Comparison of ENCODE assay signal across 11 cellular contexts in genomic region chr6:148358196-148358785, GRCh38. TPM values are rescaled to one million over a fixed set of nuclear protein-coding genes. Genes with fewer than 3 reads are reported as not detected.
DNase-seq lines count a peak whose midpoint lies in the region; TF ChIP-seq lines count a peak whose summit lies in the region.
"Had no signal": no experiment of that assay in that cellular context is flagged by ENCODE, and none has a peak within 500 bp of the region (broad histone marks: within the 10 kb centered on the region; RNA-seq: fewer than 3 reads in every experiment).

No MANE protein-coding gene starts in this region.

- H3K27ac ChIP-seq in neuronal stem cell (replicated peaks; ENCODE audit: low read length) (no peak overlapping the region), smooth muscle cell (ENCODE audit: low read depth) (no peak overlapping the region)
- H3K27ac ChIP-seq: BLaER1, brain microvascular endothelial cell had no signal

- peak overlapping the region; percentile 52 for H3K18ac ChIP-seq in neuronal stem cell (ENCODE audit: low read length)

- H3K9ac ChIP-seq in neuronal stem cell (ENCODE audit: low read depth, low read length, poor library complexity), result no peak overlapping the region
- H3K9ac ChIP-seq in smooth muscle cell (ENCODE audit: low read depth), result no peak overlapping the region
- H3K9ac ChIP-seq: BLaER1 had no signal

- DNase-seq in AG20443 (ENCODE audit: low spot score) (peak; percentile 76), SIG-M5 treated with dmso at 0.1 percent for 504 hours (lab: John Stamatoyannopoulos, UW; ENCODE audit: unreplicated experiment) (peak; percentile 82), fibroblast of gingiva (ENCODE audit: low read depth) (peak; percentile 88), neuronal stem cell (ENCODE audit: low spot score) (no peak), NCI-H1417 treated with DMSO at 0.1 percent for 48 hours (lab: John Stamatoyannopoulos, UW) (no peak), smooth muscle cell (lab: John Stamatoyannopoulos, UW; ENCODE audit: unreplicated experiment) (no peak), NCI-H128 (lab: John Stamatoyannopoulos, UW; ENCODE audit: unreplicated experiment) (no peak)
- no peak for DNase-seq in stimulated activated naive CD4-positive, alpha-beta T cell (lab: John Stamatoyannopoulos, UW)
- DNase-seq: brain microvascular endothelial cell, NCI-H446 had no signal

- no peak overlapping the region for H2BK5ac ChIP-seq in neuronal stem cell (ENCODE audit: low read length)

- H2AFZ ChIP-seq in neuronal stem cell (ENCODE audit: low read length), result no peak overlapping the region
- no peak overlapping the region for H2AFZ ChIP-seq in smooth muscle cell (ENCODE audit: low read depth)

- TF ChIP-seq CTCF in smooth muscle cell (IDR thresholded peaks at IDR 0.05; ENCODE audit: borderline replicate concordance, insufficient read depth, poor library complexity, severe bottlenecking), result no peak

- no peak overlapping the region for H3K4me3 ChIP-seq in neuronal stem cell (ENCODE audit: low read length in 2 of 2)
- H3K4me3 ChIP-seq in smooth muscle cell, result no peak overlapping the region
- H3K4me3 ChIP-seq: BLaER1 had no signal

- peaks cover 5 to 11% of the 10 kb centered on the region in 2 donors for H3K4me1 ChIP-seq in neuronal stem cell (ENCODE audit: control insufficient read depth in 2 of 2, insufficient read depth in 1 of 2, low read depth in 1 of 2, low read length in 2 of 2)
- no peaks in the 10 kb centered on the region for H3K4me1 ChIP-seq in smooth muscle cell (ENCODE audit: low read depth)

- H4K91ac ChIP-seq in neuronal stem cell (ENCODE audit: low read depth, low read length, poor library complexity), result no peak overlapping the region

- no peak overlapping the region for H3K4me2 ChIP-seq in neuronal stem cell (ENCODE audit: insufficient read depth, low read length, poor library complexity, severe bottlenecking)
- H3K4me2 ChIP-seq in smooth muscle cell, result no peak overlapping the region
- H3K4me2 ChIP-seq: BLaER1 had no signal

- H3K9me3 ChIP-seq in neuronal stem cell (replicated peaks in 1 of 2; ENCODE audit: control insufficient read depth in 2 of 2, insufficient read depth in 1 of 2, low read depth in 1 of 2, low read length in 2 of 2) (peaks cover 0 to 3% of the 10 kb centered on the region in 2 donors), smooth muscle cell (replicated peaks; ENCODE audit: low read depth) (no peaks in the 10 kb centered on the region)
- H3K9me3 ChIP-seq: BLaER1 had no signal

- peaks cover 13% of the 10 kb centered on the region for H3K79me2 ChIP-seq in smooth muscle cell (ENCODE audit: low read depth)

- no peaks in the 10 kb centered on the region for H3K27me3 ChIP-seq in neuronal stem cell (ENCODE audit: control insufficient read depth in 3 of 3, insufficient read depth in 3 of 3, low read depth in 1 of 3, low read length in 3 of 3)
- H3K27me3 ChIP-seq in smooth muscle cell (ENCODE audit: low read depth), result no peaks in the 10 kb centered on the region
- H3K27me3 ChIP-seq: BLaER1, brain microvascular endothelial cell had no signal

- H2BK12ac ChIP-seq in neuronal stem cell (ENCODE audit: low read length), result no peak overlapping the region

- H3K23ac ChIP-seq in neuronal stem cell (ENCODE audit: low read depth, low read length, poor library complexity), result no peak overlapping the region

- H3K79me1 ChIP-seq in neuronal stem cell (ENCODE audit: low read depth, low read length), result no peaks in the 10 kb centered on the region

- no peak overlapping the region for H2BK15ac ChIP-seq in neuronal stem cell (ENCODE audit: low read length)

- H3K4ac ChIP-seq in neuronal stem cell (ENCODE audit: low read length), result no peak overlapping the region

- no peak overlapping the region for H2AK5ac ChIP-seq in neuronal stem cell (ENCODE audit: low read depth, low read length)

- no peaks in the 10 kb centered on the region for H3F3A ChIP-seq in smooth muscle cell (ENCODE audit: low read depth)

- H2BK120ac ChIP-seq in neuronal stem cell (ENCODE audit: low read depth, low read length), result no peak overlapping the region

- H3K36me3 ChIP-seq in neuronal stem cell (replicated peaks in 1 of 2; ENCODE audit: control insufficient read depth in 2 of 2, insufficient read depth in 2 of 2, low read length in 2 of 2) (no peaks in the 10 kb centered on the region), smooth muscle cell (ENCODE audit: low read depth) (no peaks in the 10 kb centered on the region)
- H3K36me3 ChIP-seq: BLaER1, brain microvascular endothelial cell had no signal

- no CpG with 5 or more reads among the region's 7 CpGs for WGBS in neuronal stem cell (ENCODE audit: extremely low coverage in 2 of 2, insufficient read length in 2 of 2, insufficient replicate concordance in 1 of 2), 2 donors
- 79% methylated on average over 7 of the region's 7 CpGs for WGBS in smooth muscle cell (ENCODE audit: low lambda C conversion rate)

- no peak overlapping the region for H4K8ac ChIP-seq in neuronal stem cell (ENCODE audit: low read depth, low read length)

- no peak overlapping the region for H3K14ac ChIP-seq in neuronal stem cell (ENCODE audit: low read length)

- peaks cover 10% of the 10 kb centered on the region for H4K20me1 ChIP-seq in smooth muscle cell (ENCODE audit: low read depth)
- H4K20me1 ChIP-seq: BLaER1 had no signal

RNA-seq across cellular contexts. Expression of gene SASH1, which starts 15.7 kb away (rescaled TPM):
- polyA plus RNA-seq in neuronal stem cell (2013, experiment 1 of 2), result 6.8 TPM
- 7.0 TPM for polyA plus RNA-seq in neuronal stem cell (2013, experiment 2 of 2)
- 16.2 and 21.2 TPM in 2 replicates for total RNA-seq in smooth muscle cell
- 12.7 and 13.3 TPM in 2 replicates for polyA plus RNA-seq in smooth muscle cell

Comparison
In these comparisons a context has a peak if more than half of its experiments do, and no peak if none do; other contexts are left out.
1. DNase-seq: peak in AG20443 (single experiment), SIG-M5 treated with dmso at 0.1 percent for 504 hours (single experiment) and fibroblast of gingiva (single experiment); none in neuronal stem cell (single experiment), NCI-H1417 treated with DMSO at 0.1 percent for 48 hours (single experiment), smooth muscle cell (single experiment), stimulated activated naive CD4-positive, alpha-beta T cell (0 of 6) and NCI-H128 (single experiment).